ENCODE assay signal across 8 cellular contexts in genomic region chr3:10772230-10773161, GRCh38. TPM values are rescaled to one million over a fixed set of nuclear protein-coding genes. Genes with fewer than 3 reads are reported as not detected.
DNase-seq lines count a peak whose midpoint lies in the region; ATAC-seq and TF ChIP-seq lines count a peak whose summit lies in the region.

No MANE protein-coding gene starts in this region.

- TF ChIP-seq CTCF in AG10803 (conservative IDR thresholded peaks at IDR 0.05; ENCODE audit: low read length) = 0 out of 2 replicates have a peak, but pooled peaks have one; percentile 7
- peak; percentile 22 for TF ChIP-seq CTCF in GM13977 (IDR thresholded peaks at IDR 0.05; ENCODE audit: extremely low read depth, insufficient read depth, missing control alignments)
- peak; percentile 89 for TF ChIP-seq CTCF in foreskin keratinocyte (conservative IDR thresholded peaks at IDR 0.05)

- H3K4me3 ChIP-seq in AG10803 (ENCODE audit: low read length) = no peak overlapping the region

- H3K4me1 ChIP-seq in foreskin keratinocyte = peaks cover 8% of the 10 kb centered on the region

- in situ Hi-C loops in GM13977 (cut with MboI; ENCODE audit: low pct_unique_long_range_greater_than_20kb, low sequenced_read_pairs, unreplicated experiment) = no loop called here

- DNase-seq in AG10803 (ENCODE audit: low read depth) = peak; percentile 5
- DNase-seq in GM13977 (ENCODE audit: low spot score) = no peak
- DNase-seq in foreskin keratinocyte = peak; percentile 83 to 89
- no peak for DNase-seq in NCI-H1436 (lab: John Stamatoyannopoulos, UW)

- H3K27ac ChIP-seq in foreskin keratinocyte = peak overlapping the region; percentile 77

- H3K27me3 ChIP-seq in foreskin keratinocyte = no peaks in the 10 kb centered on the region

- ATAC-seq in SK-N-SH treated with all-trans-retinoic acid at 6 μM for 48 hours (peak; percentile 33; the same call in 1 of the 3 replicates), foreskin keratinocyte (peak; percentile 81), HG03469 (IDR thresholded peaks at IDR 0.05; ENCODE audit: unreplicated experiment) (no peak), HG02571 (IDR thresholded peaks at IDR 0.05; ENCODE audit: unreplicated experiment) (no peak), HG03095 (IDR thresholded peaks at IDR 0.05; ENCODE audit: unreplicated experiment) (no peak)

TF ChIP-seq in SK-N-SH treated with all-trans-retinoic acid at 6 μM for 48 hours, 23 proteins besides CTCF, POLR2A, EP300 and RAD21:
- TF ChIP-seq ZNF8 (CRISPR knock-in tag; IDR thresholded peaks at IDR 0.05) = no peak
- no peak for TF ChIP-seq CREB5 (CRISPR knock-in tag; IDR thresholded peaks at IDR 0.05; ENCODE audit: low read depth)

RNA-seq across cellular contexts. Expression of gene SLC6A11, which starts 43.5 kb away (rescaled TPM):
- total RNA-seq in foreskin keratinocyte = 4.4 and 5.7 TPM in 2 replicates
- 2.1 and 3.1 TPM in 2 replicates for polyA plus RNA-seq in foreskin keratinocyte

Comparison
In these comparisons a context has a peak if more than half of its experiments do, and no peak if none do; other contexts are left out.
1. DNase-seq: peak in AG10803 (single experiment) and foreskin keratinocyte (2 of 2); none in GM13977 (single experiment) and NCI-H1436 (single experiment).
2. CTCF ChIP-seq: peak in every context shown above with its lines; median percentile 89 in foreskin keratinocyte; 22 in GM13977; 7 in AG10803.
3. ATAC-seq: peak in SK-N-SH treated with all-trans-retinoic acid at 6 μM for 48 hours (single experiment) and foreskin keratinocyte (single experiment); none in HG03469 (single experiment), HG02571 (single experiment) and HG03095 (single experiment).